8 cellular contexts compared by ENCODE assay signal in genomic region chr5:81779125-81779934, GRCh38. TPM values are rescaled to one million over a fixed set of nuclear protein-coding genes. Genes with fewer than 3 reads are reported as not detected.
DNase-seq lines count a peak whose midpoint lies in the region; ATAC-seq and TF ChIP-seq lines count a peak whose summit lies in the region.

No MANE protein-coding gene starts in this region.

- peak overlapping the region; percentile 89 for H3K4me3 Mint-ChIP-seq in CD8-positive, alpha-beta T cell
- H3K4me3 Mint-ChIP-seq in activated CD4-positive, alpha-beta T cell treated with anti-CD3 and anti-CD28 coated beads for 36 hours = peak overlapping the region; percentile 70

- CTCF ChIA-PET in CD8-positive, alpha-beta T cell (lab: Charles Lee) = interaction anchor here (0.9 to 1.2 kb wide), 4 partner anchors 13 to 354 kb away, joined by 3 to 5 read pairs (median 4); no protein-coding TSS in a partner anchor
- CTCF ChIA-PET in activated CD4-positive, alpha-beta T cell treated with anti-CD3 and anti-CD28 coated beads for 36 hours (lab: Charles Lee) = interaction anchor here (0.9 to 1.8 kb wide), 7 partner anchors 9 to 72 kb away, joined by 3 to 6 read pairs (median 4); no protein-coding TSS in a partner anchor

- no peaks in the 10 kb centered on the region for H3K36me3 ChIP-seq in CD8-positive, alpha-beta T cell (ENCODE audit: insufficient read depth, low read length)

- H3K27ac Mint-ChIP-seq in CD8-positive, alpha-beta T cell = peak overlapping the region; percentile 96
- peak overlapping the region; percentile 90 for H3K27ac Mint-ChIP-seq in activated CD4-positive, alpha-beta T cell treated with anti-CD3 and anti-CD28 coated beads for 36 hours

- H3K27ac ChIP-seq in CD8-positive, alpha-beta T cell (ENCODE audit: low read depth, low read length) = peak overlapping the region; percentile 50
- H3K27ac ChIP-seq in dorsolateral prefrontal cortex (peak overlapping the region in 57 of 59 donors; percentile 3 to 86 (median 65)), temporal lobe (ENCODE audit: low read depth, low read length) (peak overlapping the region; percentile 36)

- no peaks in the 10 kb centered on the region for H3K27me3 ChIP-seq in CD8-positive, alpha-beta T cell (ENCODE audit: insufficient read depth, low read length)
- H3K27me3 ChIP-seq in dorsolateral prefrontal cortex = no peaks in the 10 kb centered on the region

- peaks cover 24% of the 10 kb centered on the region for H3K4me1 Mint-ChIP-seq in CD8-positive, alpha-beta T cell (ENCODE audit: low read depth)
- H3K4me1 Mint-ChIP-seq in activated CD4-positive, alpha-beta T cell treated with anti-CD3 and anti-CD28 coated beads for 36 hours = peaks cover 19% of the 10 kb centered on the region

- TF ChIP-seq CTCF in CD8-positive, alpha-beta T cell (IDR thresholded peaks at IDR 0.05) = no peak
- peak in 1 of 56 donors; percentile 11 for TF ChIP-seq CTCF in dorsolateral prefrontal cortex (IDR thresholded peaks at IDR 0.05 in 54 of 56, conservative IDR thresholded peaks at IDR 0.05 in 2 of 56; ENCODE audit: low read depth in 1 of 56, partially characterized antibody in 56 of 56)

- peaks cover 16% of the 10 kb centered on the region for H3K4me1 ChIP-seq in CD8-positive, alpha-beta T cell (ENCODE audit: insufficient read depth, low read length)

- no peaks in the 10 kb centered on the region for H3K9me3 ChIP-seq in CD8-positive, alpha-beta T cell (ENCODE audit: low read length)

- no peaks in the 10 kb centered on the region for H3K9me3 Mint-ChIP-seq in CD8-positive, alpha-beta T cell
- no peaks in the 10 kb centered on the region for H3K9me3 Mint-ChIP-seq in activated CD4-positive, alpha-beta T cell treated with anti-CD3 and anti-CD28 coated beads for 36 hours (ENCODE audit: low read depth)

- intact Hi-C loops in CD8-positive, alpha-beta T cell (cut with DNase I, micrococcal nuclease) = loop anchor here in 1 of 2 experiments (1.0 kb wide), 1 partner anchor 28 kb away; the partner anchor contains the start of gene SSBP2
- intact Hi-C loops in activated CD4-positive, alpha-beta T cell treated with anti-CD3 and anti-CD28 coated beads for 36 hours (cut with DNase I, micrococcal nuclease) = loop anchor here (1.0 to 2.0 kb wide), 3 partner anchors 28 to 71 kb away; partner anchors contain the start of gene SSBP2 (in 2 of the 2)
- intact Hi-C loops in dorsolateral prefrontal cortex (cut with DNase I) = no loop called here

- ATAC-seq in CD8-positive, alpha-beta T cell = peak; percentile 74
- peak; percentile 77 for ATAC-seq in GM21360 (IDR thresholded peaks at IDR 0.05; ENCODE audit: unreplicated experiment)
- peak; percentile 75 for ATAC-seq in activated CD4-positive, alpha-beta T cell treated with anti-CD3 and anti-CD28 coated beads for 36 hours

- POLR2A ChIA-PET in CD8-positive, alpha-beta T cell (lab: Charles Lee) = interaction anchor here (0.6 to 5.0 kb wide), 6 partner anchors 10 to 195 kb away, joined by 4 to 32 read pairs (median 8); partner anchors contain the start of gene SSBP2
- POLR2A ChIA-PET in activated CD4-positive, alpha-beta T cell treated with anti-CD3 and anti-CD28 coated beads for 36 hours (lab: Charles Lee) = interaction anchor here (0.6 to 1.4 kb wide), 3 partner anchors 28 to 72 kb away, joined by 3 to 7 read pairs (median 4); partner anchors contain the start of gene SSBP2

- H3K4me3 ChIP-seq in CD8-positive, alpha-beta T cell (ENCODE audit: low read depth, low read length) = peak overlapping the region; percentile 55
- H3K4me3 ChIP-seq in dorsolateral prefrontal cortex = peak overlapping the region; percentile 3 to 65 (median 43)

- DNase-seq in CD8-positive, alpha-beta T cell = peak in 6 of 7 experiments; percentile 13 to 74 (median 38)
- DNase-seq in HT1080 (ENCODE audit: low read depth) = peak; percentile 45
- peak; percentile 63 for DNase-seq in activated CD4-positive, alpha-beta T cell treated with anti-CD3 and anti-CD28 coated beads for 36 hours
- DNase-seq in dorsolateral prefrontal cortex = peak in 5 of 10 donors; percentile 23 to 55 (median 38)
- peak; percentile 51 for DNase-seq in mucosa of gallbladder (ENCODE audit: low spot score)
- DNase-seq in NCI-H2171 treated with DMSO at 0.1 percent for 48 hours (lab: John Stamatoyannopoulos, UW) = no peak

- peaks cover 3% of the 10 kb centered on the region for H3K36me3 Mint-ChIP-seq in CD8-positive, alpha-beta T cell
- H3K36me3 Mint-ChIP-seq in activated CD4-positive, alpha-beta T cell treated with anti-CD3 and anti-CD28 coated beads for 36 hours (ENCODE audit: low read depth) = peaks cover 2% of the 10 kb centered on the region

- H3K27me3 Mint-ChIP-seq in CD8-positive, alpha-beta T cell (ENCODE audit: low read depth) = no peaks in the 10 kb centered on the region
- H3K27me3 Mint-ChIP-seq in activated CD4-positive, alpha-beta T cell treated with anti-CD3 and anti-CD28 coated beads for 36 hours = no peaks in the 10 kb centered on the region

RNA-seq across cellular contexts. Expression of gene SSBP2, which starts 28.4 kb away (rescaled TPM):
- total RNA-seq in CD8-positive, alpha-beta T cell = 10 to 100 TPM; 21.7 to 22.5 TPM
- total RNA-seq in HT1080 (2014; rRNA removed; shearing (Covaris generic)) = 8.6 and 11.2 TPM in 2 replicates
- polyA plus RNA-seq in HT1080 (2015; cell fraction: cytosol; rRNA removed) = 8.8 and 9.0 TPM in 2 replicates
- 9.5 and 9.8 TPM in 2 replicates for polyA plus RNA-seq in HT1080 (2015; cell fraction: nucleus; rRNA removed)
- 10 to 100 TPM; 16.9 to 21.4 TPM for total RNA-seq in activated CD4-positive, alpha-beta T cell treated with anti-CD3 and anti-CD28 coated beads for 36 hours
- total RNA-seq in dorsolateral prefrontal cortex (100 to 1,000 TPM in 38 of 120 experiments, 10 to 100 TPM in 82; 66.2 to 139 (median 94.4) TPM), mucosa of gallbladder (67.5 TPM), temporal lobe (223 TPM)

Comparison
In these comparisons a context has a peak if more than half of its experiments do, and no peak if none do; other contexts are left out.
1. intact Hi-C loops: an anchor here in activated CD4-positive, alpha-beta T cell treated with anti-CD3 and anti-CD28 coated beads for 36 hours (1.0 to 2.0 kb wide); none called in dorsolateral prefrontal cortex.